ENCODE assay signal across 11 cellular contexts in the genomic region with DNA sequence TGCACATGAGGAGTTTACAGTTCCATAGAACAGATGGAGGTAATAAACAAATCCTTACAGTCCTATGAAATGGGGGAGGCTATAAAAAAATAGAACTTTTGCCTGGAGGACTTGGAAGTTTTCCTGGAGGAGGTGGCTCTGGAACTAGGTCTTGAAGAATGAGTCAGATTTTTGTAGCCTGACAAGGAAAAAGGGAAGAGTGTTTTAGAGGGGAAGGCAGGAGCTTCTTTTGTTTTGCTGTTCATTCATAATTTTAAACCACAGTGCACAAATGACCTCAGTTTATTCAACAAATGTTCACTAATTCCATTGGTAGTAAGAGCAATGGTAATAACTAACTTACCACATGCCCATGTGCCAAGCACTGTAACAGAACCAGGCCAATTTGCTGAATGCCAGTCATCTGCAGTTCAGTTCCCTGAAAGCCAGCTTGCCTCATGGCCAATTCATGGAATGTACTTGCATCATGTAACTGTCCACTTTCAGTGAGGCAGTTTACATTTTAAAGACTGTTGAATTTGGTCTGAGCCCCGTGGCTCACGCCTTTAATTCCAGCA. TPM values are rescaled to one million over a fixed set of nuclear protein-coding genes. Genes with fewer than 3 reads are reported as not detected.
DNase-seq lines count a peak whose midpoint lies in the region; ATAC-seq and TF ChIP-seq lines count a peak whose summit lies in the region.
"Had no signal": no experiment of that assay in that cellular context is flagged by ENCODE, and none has a peak within 500 bp of the region (broad histone marks: within the 10 kb centered on the region; RNA-seq: fewer than 3 reads in every experiment).

No MANE protein-coding gene starts in this region.

- peak overlapping the region; percentile 36 for H3K4me2 ChIP-seq in mammary epithelial cell (ENCODE audit: insufficient read depth, low read depth, low read length)

- DNase-seq in LNCaP clone FGC (ENCODE audit: low read depth) (peak; percentile 73), mammary epithelial cell (peak; percentile 56), left lung (no peak), vagina (ENCODE audit: extremely low spot score in 2 of 2) (no peak), spleen (no peak)
- DNase-seq in activated T-helper 1 cell treated with anti-CD3 and anti-CD28 coated beads, Interleukin-12 subunit alpha, Interleukin-12 subunit beta, Interleukin-2, Interleukin-4 antibody, amounts not matched to agents 30 ng/mL and 10 ng/mL and 1 ng/mL, durations not matched to agents 14 hours and 24 hours and 36 hours (ENCODE audit: low spot score), result no peak
- no peak for DNase-seq in CD8-positive, alpha-beta memory T cell
- DNase-seq: activated CD4-positive, alpha-beta T cell treated with anti-CD3 and anti-CD28 coated beads, Interleukin-2, amount 50 U/mL, for 4 hours; stimulated activated CD4-positive, alpha-beta T cell treated with anti-CD3 and anti-CD28 coated beads, Interleukin-4, amount 100 ng/mL, for 24 hours had no signal

- no peaks in the 10 kb centered on the region for H4K20me1 ChIP-seq in mammary epithelial cell (ENCODE audit: insufficient read depth, low read length)

- dilution Hi-C loops in mammary epithelial cell (cut with HindIII; ENCODE audit: low sequenced_read_pairs), result no loop called here

- no peak overlapping the region for H3K4me3 Mint-ChIP-seq in activated T-helper 1 cell treated with anti-CD3 and anti-CD28 coated beads, Interleukin-12 subunit alpha, Interleukin-12 subunit beta, Interleukin-2, Interleukin-4 antibody, amounts not matched to agents 30 ng/mL and 10 ng/mL and 1 ng/mL, durations not matched to agents 14 hours and 24 hours and 36 hours
- H3K4me3 Mint-ChIP-seq in CD8-positive, alpha-beta memory T cell, result no peak overlapping the region
- H3K4me3 Mint-ChIP-seq: central memory CD8-positive, alpha-beta T cell; memory B cell had no signal

- TF ChIP-seq CTCF in LNCaP clone FGC (IDR thresholded peaks at IDR 0.05; ENCODE audit: control insufficient read depth, extremely low read depth, insufficient read depth) (no peak), mammary epithelial cell (conservative IDR thresholded peaks at IDR 0.05 in 1 of 2, IDR thresholded peaks at IDR 0.05 in 1 of 2; ENCODE audit: extremely low read depth in 1 of 2, insufficient read depth in 1 of 2, low read depth in 1 of 2, low read length in 2 of 2) (no peak), left lung (IDR thresholded peaks at IDR 0.05) (no peak), vagina (IDR thresholded peaks at IDR 0.05) (no peak), spleen (IDR thresholded peaks at IDR 0.05 in 8 of 11, conservative IDR thresholded peaks at IDR 0.05 in 3 of 11) (no peak)

- H2AFZ ChIP-seq in mammary epithelial cell (ENCODE audit: low read depth, low read length), result peak overlapping the region; percentile 74

- ATAC-seq in left lung, result peak; percentile 20

- no peaks in the 10 kb centered on the region for H3K36me3 ChIP-seq in mammary epithelial cell (ENCODE audit: insufficient read depth, low read length)
- H3K36me3 ChIP-seq in left lung, result no peaks in the 10 kb centered on the region
- H3K36me3 ChIP-seq in vagina, result no peaks in the 10 kb centered on the region
- no peaks in the 10 kb centered on the region for H3K36me3 ChIP-seq in spleen
- no peaks in the 10 kb centered on the region for H3K36me3 ChIP-seq in CD8-positive, alpha-beta memory T cell (ENCODE audit: insufficient read depth, low read length)

- H3K36me3 Mint-ChIP-seq in activated T-helper 1 cell treated with anti-CD3 and anti-CD28 coated beads, Interleukin-12 subunit alpha, Interleukin-12 subunit beta, Interleukin-2, Interleukin-4 antibody, amounts not matched to agents 30 ng/mL and 10 ng/mL and 1 ng/mL, durations not matched to agents 14 hours and 24 hours and 36 hours (ENCODE audit: low read depth), result peaks cover 2% of the 10 kb centered on the region
- peaks cover 0 to 3% (median 0%) of the 10 kb centered on the region in 3 donors for H3K36me3 Mint-ChIP-seq in CD8-positive, alpha-beta memory T cell

- no peak overlapping the region for H3K9ac ChIP-seq in mammary epithelial cell (ENCODE audit: insufficient read depth, low read length)

- H3K27ac ChIP-seq in mammary epithelial cell (ENCODE audit: insufficient read depth, low read depth, low read length) (no peak overlapping the region), left lung (peak overlapping the region; percentile 19 to 34), vagina (peak overlapping the region; percentile 27), spleen (no peak overlapping the region)
- no peak overlapping the region for H3K27ac ChIP-seq in CD8-positive, alpha-beta memory T cell (ENCODE audit: low read depth, low read length)

- no peaks in the 10 kb centered on the region for H3K79me2 ChIP-seq in mammary epithelial cell (ENCODE audit: insufficient read depth, low read length)

- H3K9me3 Mint-ChIP-seq in activated T-helper 1 cell treated with anti-CD3 and anti-CD28 coated beads, Interleukin-12 subunit alpha, Interleukin-12 subunit beta, Interleukin-2, Interleukin-4 antibody, amounts not matched to agents 30 ng/mL and 10 ng/mL and 1 ng/mL, durations not matched to agents 14 hours and 24 hours and 36 hours, result no peaks in the 10 kb centered on the region
- H3K9me3 Mint-ChIP-seq in CD8-positive, alpha-beta memory T cell, result no peaks in the 10 kb centered on the region
- H3K9me3 Mint-ChIP-seq: central memory CD8-positive, alpha-beta T cell; memory B cell had no signal

- no peaks in the 10 kb centered on the region for H3K9me3 ChIP-seq in mammary epithelial cell (replicated peaks; ENCODE audit: insufficient read depth, low read length)
- H3K9me3 ChIP-seq in left lung, result no peaks in the 10 kb centered on the region
- no peaks in the 10 kb centered on the region for H3K9me3 ChIP-seq in vagina
- no peaks in the 10 kb centered on the region for H3K9me3 ChIP-seq in spleen
- no peaks in the 10 kb centered on the region for H3K9me3 ChIP-seq in CD8-positive, alpha-beta memory T cell (ENCODE audit: low read length)

- POLR2A ChIA-PET in CD8-positive, alpha-beta memory T cell (lab: Charles Lee), result no interaction called here

- CTCF ChIA-PET in mammary epithelial cell (lab: Charles Lee; ENCODE audit: low non-redundant PET), result no interaction called here
- CTCF ChIA-PET in CD8-positive, alpha-beta memory T cell (lab: Charles Lee), result no interaction called here

- H3K4me3 ChIP-seq in LNCaP clone FGC (ENCODE audit: low read depth, low read length) (no peak overlapping the region), mammary epithelial cell (replicated peaks in 1 of 3; ENCODE audit: insufficient read depth in 1 of 3, low read depth in 2 of 3, low read length in 3 of 3) (no peak overlapping the region), left lung (no peak overlapping the region), vagina (no peak overlapping the region), spleen (no peak overlapping the region)
- H3K4me3 ChIP-seq in CD8-positive, alpha-beta memory T cell (ENCODE audit: low read length), result no peak overlapping the region

- TF ChIP-seq POLR2A in vagina (IDR thresholded peaks at IDR 0.05) (no peak), spleen (IDR thresholded peaks at IDR 0.05) (no peak)

- H3K27me3 ChIP-seq in mammary epithelial cell (ENCODE audit: insufficient read depth, low read length) (no peaks in the 10 kb centered on the region), left lung (no peaks in the 10 kb centered on the region), vagina (no peaks in the 10 kb centered on the region), spleen (replicated peaks in 1 of 7) (no peaks in the 10 kb centered on the region)
- no peaks in the 10 kb centered on the region for H3K27me3 ChIP-seq in CD8-positive, alpha-beta memory T cell (ENCODE audit: insufficient read depth, low read length, poor library complexity, severe bottlenecking)

- H3K4me1 ChIP-seq in mammary epithelial cell (ENCODE audit: insufficient read depth, low read length) (peaks cover 8% of the 10 kb centered on the region), left lung (peaks cover 15 to 16% of the 10 kb centered on the region in 2 donors), vagina (peaks cover 33% of the 10 kb centered on the region), spleen (peaks cover 0 to 9% (median 3%) of the 10 kb centered on the region in 6 donors)
- no peaks in the 10 kb centered on the region for H3K4me1 ChIP-seq in CD8-positive, alpha-beta memory T cell (ENCODE audit: insufficient read depth, low read length)

- no peak overlapping the region for H3K27ac Mint-ChIP-seq in activated T-helper 1 cell treated with anti-CD3 and anti-CD28 coated beads, Interleukin-12 subunit alpha, Interleukin-12 subunit beta, Interleukin-2, Interleukin-4 antibody, amounts not matched to agents 30 ng/mL and 10 ng/mL and 1 ng/mL, durations not matched to agents 14 hours and 24 hours and 36 hours
- H3K27ac Mint-ChIP-seq in CD8-positive, alpha-beta memory T cell, result peak overlapping the region in 1 of 8 donors; percentile 63
- H3K27ac Mint-ChIP-seq: memory B cell had no signal

- in situ Hi-C loops in mammary epithelial cell (cut with MboI; ENCODE audit: low sequenced_read_pairs in 2 of 2), result no loop called here

- intact Hi-C loops in mammary epithelial cell (cut with micrococcal nuclease) (no loop called here), left lung (cut with DNase I) (no loop called here), vagina (cut with DNase I) (no loop called here), spleen (cut with DNase I; ENCODE audit: low total_unique reads) (no loop called here)
- intact Hi-C loops in activated T-helper 1 cell treated with anti-CD3 and anti-CD28 coated beads, Interleukin-12 subunit alpha, Interleukin-12 subunit beta, Interleukin-2, Interleukin-4 antibody, amounts not matched to agents 30 ng/mL and 10 ng/mL and 1 ng/mL, durations not matched to agents 14 hours and 24 hours and 36 hours (cut with micrococcal nuclease), result no loop called here

- BruUV-seq in mammary epithelial cell (replicated peaks; lab: Mats Ljungman, UMichigan), result no TSS peak

- 49% methylated on average over 2 of the region's 2 CpGs for WGBS in mammary epithelial cell (ENCODE audit: low coverage, missing lambda C conversion rate)
- 79 to 100% (median 84%) methylated on average over 2 of the region's 2 CpGs for WGBS in spleen, 5 donors

- H3K27me3 Mint-ChIP-seq in activated T-helper 1 cell treated with anti-CD3 and anti-CD28 coated beads, Interleukin-12 subunit alpha, Interleukin-12 subunit beta, Interleukin-2, Interleukin-4 antibody, amounts not matched to agents 30 ng/mL and 10 ng/mL and 1 ng/mL, durations not matched to agents 14 hours and 24 hours and 36 hours (ENCODE audit: insufficient read depth), result no peaks in the 10 kb centered on the region
- H3K27me3 Mint-ChIP-seq in CD8-positive, alpha-beta memory T cell, result peaks cover 3 to 6% of the 10 kb centered on the region in 2 donors
- H3K27me3 Mint-ChIP-seq: central memory CD8-positive, alpha-beta T cell had no signal

- peaks cover 11% of the 10 kb centered on the region for H3K4me1 Mint-ChIP-seq in activated T-helper 1 cell treated with anti-CD3 and anti-CD28 coated beads, Interleukin-12 subunit alpha, Interleukin-12 subunit beta, Interleukin-2, Interleukin-4 antibody, amounts not matched to agents 30 ng/mL and 10 ng/mL and 1 ng/mL, durations not matched to agents 14 hours and 24 hours and 36 hours (ENCODE audit: low read depth)
- no peaks in the 10 kb centered on the region for H3K4me1 Mint-ChIP-seq in CD8-positive, alpha-beta memory T cell
- H3K4me1 Mint-ChIP-seq: central memory CD8-positive, alpha-beta T cell had no signal

RNA-seq across cellular contexts. Expression of a gene that starts 2.8 kb away (rescaled TPM):
- total RNA-seq in mammary epithelial cell, result not detected
- not detected for polyA plus RNA-seq in mammary epithelial cell
- not detected for polyA minus RNA-seq in mammary epithelial cell
- total RNA-seq in left lung, result 1 to 10 TPM in 1 of 2 donors, not detected in 1; 1.2 TPM
- not detected for total RNA-seq in vagina
- not detected in 2 replicates for total RNA-seq in activated T-helper 1 cell treated with anti-CD3 and anti-CD28 coated beads, Interleukin-12 subunit alpha, Interleukin-12 subunit beta, Interleukin-2, Interleukin-4 antibody, amounts not matched to agents 30 ng/mL and 10 ng/mL and 1 ng/mL, durations not matched to agents 14 hours and 24 hours and 36 hours
- 1 to 10 TPM in 1 of 7 donors, under 1 TPM in 3, not detected in 3; 0.17 to 1.6 (median 0.62) TPM for total RNA-seq in spleen
- polyA plus RNA-seq in spleen, result under 1 TPM; 0.04 to 0.19 (median 0.09) TPM
- not detected for total RNA-seq in CD8-positive, alpha-beta memory T cell
- polyA plus RNA-seq in CD8-positive, alpha-beta memory T cell, result not detected

RNA-seq across cellular contexts. Expression of a gene that starts 7.2 kb away (rescaled TPM):
- 10 to 100 TPM; 21.6 to 24.8 TPM for total RNA-seq in mammary epithelial cell
- 24.8 TPM for polyA plus RNA-seq in mammary epithelial cell
- polyA minus RNA-seq in mammary epithelial cell, result 56.8 TPM
- 10 to 100 TPM; 27.1 to 27.7 TPM for total RNA-seq in left lung
- 22.1 TPM for total RNA-seq in vagina
- total RNA-seq in activated T-helper 1 cell treated with anti-CD3 and anti-CD28 coated beads, Interleukin-12 subunit alpha, Interleukin-12 subunit beta, Interleukin-2, Interleukin-4 antibody, amounts not matched to agents 30 ng/mL and 10 ng/mL and 1 ng/mL, durations not matched to agents 14 hours and 24 hours and 36 hours, result 14.7 and 15.2 TPM in 2 replicates
- total RNA-seq in spleen, result 10 to 100 TPM; 19.5 to 39.7 (median 23.9) TPM
- polyA plus RNA-seq in spleen, result 10 to 100 TPM; 15.2 to 19.8 (median 18.2) TPM
- total RNA-seq in CD8-positive, alpha-beta memory T cell, result 10 to 100 TPM; 17.2 to 17.4 TPM
- polyA plus RNA-seq in CD8-positive, alpha-beta memory T cell, result 30.7 TPM

RNA-seq across cellular contexts. Expression of a gene that starts 48.7 kb away (rescaled TPM):
- total RNA-seq in mammary epithelial cell, result 10 to 100 TPM; 14.3 to 33.7 TPM
- polyA plus RNA-seq in mammary epithelial cell, result 20.7 TPM
- 14.2 TPM for polyA minus RNA-seq in mammary epithelial cell
- 10 to 100 TPM; 22.3 to 26.1 TPM for total RNA-seq in left lung
- 19.4 TPM for total RNA-seq in vagina
- total RNA-seq in activated T-helper 1 cell treated with anti-CD3 and anti-CD28 coated beads, Interleukin-12 subunit alpha, Interleukin-12 subunit beta, Interleukin-2, Interleukin-4 antibody, amounts not matched to agents 30 ng/mL and 10 ng/mL and 1 ng/mL, durations not matched to agents 14 hours and 24 hours and 36 hours, result 50.2 and 52.6 TPM in 2 replicates
- total RNA-seq in spleen, result 10 to 100 TPM; 23.7 to 38.1 (median 27.6) TPM
- 10 to 100 TPM; 24.6 to 31.4 (median 28.3) TPM for polyA plus RNA-seq in spleen
- 10 to 100 TPM; 57.2 to 57.8 TPM for total RNA-seq in CD8-positive, alpha-beta memory T cell
- polyA plus RNA-seq in CD8-positive, alpha-beta memory T cell, result 59.9 TPM

RNA-seq across cellular contexts. Expression of a gene that starts 49.4 kb away (rescaled TPM):
- total RNA-seq in mammary epithelial cell, result 10 to 100 TPM; 43.7 to 61.0 TPM
- 53.4 TPM for polyA plus RNA-seq in mammary epithelial cell
- 39.4 TPM for polyA minus RNA-seq in mammary epithelial cell
- total RNA-seq in left lung, result 10 to 100 TPM; 18.0 to 21.9 TPM
- total RNA-seq in vagina, result 31.7 TPM
- 30.7 and 32.8 TPM in 2 replicates for total RNA-seq in activated T-helper 1 cell treated with anti-CD3 and anti-CD28 coated beads, Interleukin-12 subunit alpha, Interleukin-12 subunit beta, Interleukin-2, Interleukin-4 antibody, amounts not matched to agents 30 ng/mL and 10 ng/mL and 1 ng/mL, durations not matched to agents 14 hours and 24 hours and 36 hours
- total RNA-seq in spleen, result 10 to 100 TPM in 6 of 7 donors, 1 to 10 TPM in 1; 9.7 to 13.8 (median 11.6) TPM
- polyA plus RNA-seq in spleen, result 1 to 10 TPM; 4.9 to 9.5 (median 5.5) TPM
- total RNA-seq in CD8-positive, alpha-beta memory T cell, result 10 to 100 TPM; 23.6 to 25.7 TPM
- 8.3 TPM for polyA plus RNA-seq in CD8-positive, alpha-beta memory T cell

RNA-seq across cellular contexts. Expression of a gene that starts 58.7 kb away (rescaled TPM):
- 10 to 100 TPM; 18.2 to 23.3 TPM for total RNA-seq in mammary epithelial cell
- 31.7 TPM for polyA plus RNA-seq in mammary epithelial cell
- polyA minus RNA-seq in mammary epithelial cell, result 40.4 TPM
- 10 to 100 TPM in 1 of 2 donors, 1 to 10 TPM in 1; 9.1 to 15.6 TPM for total RNA-seq in left lung
- total RNA-seq in vagina, result 12.3 TPM
- 33.2 and 38.2 TPM in 2 replicates for total RNA-seq in activated T-helper 1 cell treated with anti-CD3 and anti-CD28 coated beads, Interleukin-12 subunit alpha, Interleukin-12 subunit beta, Interleukin-2, Interleukin-4 antibody, amounts not matched to agents 30 ng/mL and 10 ng/mL and 1 ng/mL, durations not matched to agents 14 hours and 24 hours and 36 hours
- total RNA-seq in spleen, result 10 to 100 TPM in 3 of 7 donors, 1 to 10 TPM in 4; 8.0 to 18.2 (median 9.6) TPM
- polyA plus RNA-seq in spleen, result 1 to 10 TPM; 5.2 to 6.8 (median 5.9) TPM
- 10 to 100 TPM; 38.8 to 40.3 TPM for total RNA-seq in CD8-positive, alpha-beta memory T cell
- polyA plus RNA-seq in CD8-positive, alpha-beta memory T cell, result 6.4 TPM

Comparison
In these comparisons a context has a peak if more than half of its experiments do, and no peak if none do; other contexts are left out.
1. DNase-seq: peak in LNCaP clone FGC (single experiment) and mammary epithelial cell (single experiment); none in left lung (0 of 2), vagina (0 of 2), activated T-helper 1 cell treated with anti-CD3 and anti-CD28 coated beads, Interleukin-12 subunit alpha, Interleukin-12 subunit beta, Interleukin-2, Interleukin-4 antibody, amounts not matched to agents 30 ng/mL and 10 ng/mL and 1 ng/mL, durations not matched to agents 14 hours and 24 hours and 36 hours (single experiment), spleen (single experiment) and CD8-positive, alpha-beta memory T cell (0 of 5).
2. H3K27ac ChIP-seq: peak in left lung (2 of 2) and vagina (single experiment); none in mammary epithelial cell (single experiment), spleen (0 of 8) and CD8-positive, alpha-beta memory T cell (single experiment).